18 cellular contexts compared by ENCODE assay signal in genomic region chr2:3112553-3112952, GRCh38.
"Had no signal": no experiment of that assay in that cellular context is flagged by ENCODE, and none has a peak within 500 bp of the region (broad histone marks: within the 10 kb centered on the region; RNA-seq: fewer than 3 reads in every experiment).

No MANE protein-coding gene starts in this region.

- H3K36me3 Mint-ChIP-seq: mesothelial cell of epicardium, naive B cell had no signal

- H3K9me3 ChIP-seq: esophagus muscularis mucosa, gastroesophageal sphincter, heart left ventricle, left lung, lower lobe of right lung, mucosa of descending colon had no signal

- DNase-seq: cortex of kidney; effector CD8-positive, alpha-beta T cell; effector memory CD8-positive, alpha-beta T cell; foreskin keratinocyte; hypothalamus; left cardiac atrium; left lung; left ventricle myocardium superior; lower lobe of right lung; mesenchymal stem cell; mucosa of descending colon; naive B cell had no signal

- H3K27ac Mint-ChIP-seq: dendritic cell treated with granulocyte-macrophage colony-stimulating factor and Interleukin-4, amounts not matched to agents 40 ng/mL and 50 ng/mL, for 4 days; effector memory CD8-positive, alpha-beta T cell; mesothelial cell of epicardium; naive B cell had no signal

- H3K27me3 Mint-ChIP-seq: dendritic cell treated with granulocyte-macrophage colony-stimulating factor and Interleukin-4, amounts not matched to agents 40 ng/mL and 50 ng/mL, for 4 days; naive B cell had no signal

- H3K27ac ChIP-seq: esophagus muscularis mucosa, foreskin keratinocyte, gastroesophageal sphincter, heart left ventricle, hepatocyte, left lung, lower lobe of right lung had no signal

- H3K4me3 ChIP-seq: esophagus muscularis mucosa, gastroesophageal sphincter, heart left ventricle, hepatocyte, left lung, lower lobe of right lung, mucosa of descending colon had no signal

- H3K9me3 Mint-ChIP-seq: dendritic cell treated with granulocyte-macrophage colony-stimulating factor and Interleukin-4, amounts not matched to agents 40 ng/mL and 50 ng/mL, for 4 days; effector memory CD8-positive, alpha-beta T cell; mesothelial cell of epicardium had no signal

- ATAC-seq: effector memory CD8-positive, alpha-beta T cell; foreskin keratinocyte; gastroesophageal sphincter; heart left ventricle; left cardiac atrium; left lung; left ventricle myocardium superior; lower lobe of right lung; mucosa of descending colon had no signal

- H3K27me3 ChIP-seq: esophagus muscularis mucosa, foreskin keratinocyte, gastroesophageal sphincter, heart left ventricle, hepatocyte, left lung had no signal

- H3K4me1 Mint-ChIP-seq: mesothelial cell of epicardium had no signal

- H3K4me3 Mint-ChIP-seq: dendritic cell treated with granulocyte-macrophage colony-stimulating factor and Interleukin-4, amounts not matched to agents 40 ng/mL and 50 ng/mL, for 4 days; effector memory CD8-positive, alpha-beta T cell; mesothelial cell of epicardium; naive B cell had no signal
